In genomic region chr1:45929257-45929687, GRCh38 we compare ENCODE assay signal across 11 cellular contexts.
DNase-seq lines count a peak whose midpoint lies in the region; TF ChIP-seq lines count a peak whose summit lies in the region.
"Had no signal": no experiment of that assay in that cellular context is flagged by ENCODE, and none has a peak within 500 bp of the region (broad histone marks: within the 10 kb centered on the region; RNA-seq: fewer than 3 reads in every experiment).

No MANE protein-coding gene starts in this region.

- in situ Hi-C loops in KBM-7 (cut with MboI; ENCODE audit: low pct_unique_long_range_greater_than_20kb, low sequenced_read_pairs): no loop called here

- TF ChIP-seq CTCF in BE2C (IDR thresholded peaks at IDR 0.05; ENCODE audit: low read depth, low read length): no peak

- peak; percentile 6 for DNase-seq in COLO829 (ENCODE audit: low spot score)
- peak; percentile 55 for DNase-seq in KBM-7
- peak; percentile 59 for DNase-seq in adipocyte (ENCODE audit: low read depth)
- DNase-seq in islet precursor cell: peak; percentile 95
- no peak for DNase-seq in RPMI8226
- DNase-seq in midbrain (lab: John Stamatoyannopoulos, UW): no peak
- no peak for DNase-seq in BE2C
- no peak for DNase-seq in activated CD4-positive, alpha-beta T cell treated with anti-CD3 and anti-CD28 coated beads, Interleukin-2, amount 50 U/mL, for 1 hour
- DNase-seq: activated effector memory CD4-positive, alpha-beta T cell treated with Interleukin-2 at 50 U/mL for 16 hours; pancreas had no signal

- H3K36me3 ChIP-seq in adipocyte (ENCODE audit: control insufficient read depth, insufficient read depth, low read length, severe bottlenecking): no peaks in the 10 kb centered on the region
- no peaks in the 10 kb centered on the region for H3K36me3 ChIP-seq in BE2C
- H3K36me3 ChIP-seq: pancreas had no signal

- H3K9me3 ChIP-seq in adipocyte (ENCODE audit: control insufficient read depth, low read length) (no peaks in the 10 kb centered on the region), BE2C (no peaks in the 10 kb centered on the region)
- H3K9me3 ChIP-seq: pancreas had no signal

- H3K27me3 ChIP-seq in adipocyte (replicated peaks; ENCODE audit: control insufficient read depth, insufficient read depth, low read length): no peaks in the 10 kb centered on the region
- no peaks in the 10 kb centered on the region for H3K27me3 ChIP-seq in BE2C
- H3K27me3 ChIP-seq: pancreas had no signal

- H3K4me3 ChIP-seq in adipocyte (ENCODE audit: low read length): no peak overlapping the region
- H3K4me3 ChIP-seq in BE2C (ENCODE audit: low read depth, low read length): no peak overlapping the region
- H3K4me3 ChIP-seq: pancreas had no signal

- H3K4me1 ChIP-seq in adipocyte (ENCODE audit: control insufficient read depth, insufficient read depth, low read length): peaks cover 12% of the 10 kb centered on the region
- H3K4me1 ChIP-seq in BE2C: no peaks in the 10 kb centered on the region

- no peak overlapping the region for H3K9ac ChIP-seq in adipocyte (ENCODE audit: low read length)
- H3K9ac ChIP-seq: KMS-11 had no signal

Comparison
In these comparisons a context has a peak if more than half of its experiments do, and no peak if none do; other contexts are left out.
1. DNase-seq: peak in COLO829 (single experiment), KBM-7 (single experiment), adipocyte (single experiment) and islet precursor cell (single experiment); none in RPMI8226 (single experiment), midbrain (single experiment), BE2C (single experiment) and activated CD4-positive, alpha-beta T cell treated with anti-CD3 and anti-CD28 coated beads, Interleukin-2, amount 50 U/mL, for 1 hour (single experiment).